ENCODE assay signal across 21 cellular contexts in the genomic region with DNA sequence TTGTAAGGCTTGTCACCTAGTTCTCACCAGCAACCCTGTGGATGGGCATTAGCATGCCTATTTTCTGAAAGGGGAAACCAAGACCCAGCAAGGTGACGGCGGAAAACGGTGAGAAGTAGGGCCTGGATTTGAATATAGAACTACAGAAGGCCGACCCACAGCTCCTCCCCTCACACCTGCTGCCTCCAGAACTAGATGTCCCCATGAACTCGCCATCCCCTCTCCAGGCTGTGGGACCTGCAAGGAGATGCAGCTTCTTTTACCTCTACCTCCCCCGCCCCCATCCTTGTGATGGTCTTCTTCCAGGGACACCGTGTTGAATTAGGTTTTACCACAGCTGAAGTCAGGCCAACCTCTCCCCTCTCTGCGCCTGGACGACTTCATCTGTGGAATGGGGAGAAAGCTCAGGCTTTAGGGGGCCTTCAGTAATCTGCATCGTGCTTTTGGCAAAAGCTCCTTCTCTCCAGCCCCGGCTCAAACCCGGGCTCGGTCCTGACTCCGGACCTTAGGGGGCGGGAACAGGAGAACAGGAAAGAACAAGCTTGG. TPM values are rescaled to one million over a fixed set of nuclear protein-coding genes. Genes with fewer than 3 reads are reported as not detected.
DNase-seq lines count a peak whose midpoint lies in the region; ATAC-seq and TF ChIP-seq lines count a peak whose summit lies in the region.
"Had no signal": no experiment of that assay in that cellular context is flagged by ENCODE, and none has a peak within 500 bp of the region (broad histone marks: within the 10 kb centered on the region; RNA-seq: fewer than 3 reads in every experiment).

No MANE protein-coding gene starts in this region.

- H3K27ac Mint-ChIP-seq in chondrocyte (ENCODE audit: unreplicated experiment) (no peak overlapping the region), mesothelial cell of epicardium (peak overlapping the region; percentile 92)
- H3K27ac Mint-ChIP-seq: activated CD4-positive, alpha-beta T cell treated with anti-CD3 and anti-CD28 coated beads for 36 hours; activated naive CD4-positive, alpha-beta T cell treated with anti-CD3 and anti-CD28 coated beads, Interleukin-2, amount 50 U/mL, for 24 hours; memory B cell; naive thymus-derived CD4-positive, alpha-beta T cell had no signal

- DNase-seq in left ventricle myocardium inferior = no peak
- no peak for DNase-seq in heart right ventricle
- no peak for DNase-seq in chondrocyte (ENCODE audit: low spot score)
- DNase-seq in mesothelial cell of epicardium (ENCODE audit: low spot score in 2 of 2, unreplicated experiment in 2 of 2) = no peak
- no peak for DNase-seq in AG20443 (ENCODE audit: low spot score)
- no peak for DNase-seq in KBM-7
- no peak for DNase-seq in COR-L47 (lab: John Stamatoyannopoulos, UW)
- no peak for DNase-seq in body of pancreas
- DNase-seq: activated CD4-positive, alpha-beta T cell treated with anti-CD3 and anti-CD28 coated beads for 36 hours; colonic mucosa; MM.1S; naive thymus-derived CD4-positive, alpha-beta T cell; NCI-H146; NCI-H774; Right ventricle myocardium superior; stimulated activated CD4-positive, alpha-beta T cell treated with anti-CD3 and anti-CD28 coated beads, Interleukin-4, amount 100 ng/mL, for 4 hours; SW 1271 had no signal

- H3K4me1 ChIP-seq in left ventricle myocardium inferior = peaks cover 19% of the 10 kb centered on the region
- peaks cover 0 to 22% (median 9%) of the 10 kb centered on the region in 9 donors for H3K4me1 ChIP-seq in heart right ventricle
- H3K4me1 ChIP-seq in body of pancreas = peaks cover 27% of the 10 kb centered on the region
- H3K4me1 ChIP-seq: BLaER1, colonic mucosa had no signal

- intact Hi-C loops in left ventricle myocardium inferior (cut with micrococcal nuclease) = no loop called here
- intact Hi-C loops in heart right ventricle (cut with DNase I) = no loop called here
- intact Hi-C loops in body of pancreas (cut with DNase I) = no loop called here

- H3K27me3 Mint-ChIP-seq in chondrocyte (ENCODE audit: low read depth) (peaks cover 59% of the 10 kb centered on the region), mesothelial cell of epicardium (ENCODE audit: low read depth) (peaks cover 3% of the 10 kb centered on the region)

- H3K36me3 ChIP-seq in left ventricle myocardium inferior = no peaks in the 10 kb centered on the region
- H3K36me3 ChIP-seq in heart right ventricle = no peaks in the 10 kb centered on the region
- H3K36me3 ChIP-seq in body of pancreas (replicated peaks in 1 of 2; ENCODE audit: insufficient read depth in 1 of 2, low read depth in 2 of 2) = no peaks in the 10 kb centered on the region
- H3K36me3 ChIP-seq: BLaER1, colonic mucosa had no signal

- peak overlapping the region; percentile 51 for H3K4me3 ChIP-seq in left ventricle myocardium inferior
- H3K4me3 ChIP-seq in heart right ventricle = no peak overlapping the region
- no peak overlapping the region for H3K4me3 ChIP-seq in body of pancreas
- H3K4me3 ChIP-seq: BLaER1, colonic mucosa had no signal

- in situ Hi-C loops in KBM-7 (cut with MboI; ENCODE audit: low pct_unique_long_range_greater_than_20kb, low sequenced_read_pairs) = no loop called here

- H3K9me3 ChIP-seq in left ventricle myocardium inferior (replicated peaks) = no peaks in the 10 kb centered on the region
- no peaks in the 10 kb centered on the region for H3K9me3 ChIP-seq in heart right ventricle
- H3K9me3 ChIP-seq in body of pancreas = no peaks in the 10 kb centered on the region
- H3K9me3 ChIP-seq: colonic mucosa had no signal

- no peak overlapping the region for H3K27ac ChIP-seq in left ventricle myocardium inferior (replicated peaks)
- no peak overlapping the region for H3K27ac ChIP-seq in heart right ventricle
- H3K27ac ChIP-seq in body of pancreas = no peak overlapping the region
- H3K27ac ChIP-seq: BLaER1, colonic mucosa had no signal

- no peak for TF ChIP-seq POLR2A in body of pancreas (IDR thresholded peaks at IDR 0.05)

- ATAC-seq in heart right ventricle = no peak
- ATAC-seq in body of pancreas = no peak
- ATAC-seq: activated CD4-positive, alpha-beta T cell treated with anti-CD3 and anti-CD28 coated beads for 36 hours; naive thymus-derived CD4-positive, alpha-beta T cell had no signal

- H3K27me3 ChIP-seq in left ventricle myocardium inferior (ENCODE audit: low read depth) (peaks cover 100% of the 10 kb centered on the region), heart right ventricle (peaks cover 18 to 100% (median 95%) of the 10 kb centered on the region in 7 donors), body of pancreas (peaks cover 0 to 42% of the 10 kb centered on the region in 2 donors)

- 10 to 14% methylated on average over 15 of the region's 15 CpGs for WGBS in heart right ventricle, 2 donors
- WGBS in body of pancreas, 2 donors = 17 to 18% methylated on average over 15 of the region's 15 CpGs

- H3K4me3 Mint-ChIP-seq in chondrocyte (ENCODE audit: unreplicated experiment) = peak overlapping the region; percentile 45
- H3K4me3 Mint-ChIP-seq in mesothelial cell of epicardium = peak overlapping the region; percentile 52
- H3K4me3 Mint-ChIP-seq: activated CD4-positive, alpha-beta T cell treated with anti-CD3 and anti-CD28 coated beads for 36 hours; activated naive CD4-positive, alpha-beta T cell treated with anti-CD3 and anti-CD28 coated beads, Interleukin-2, amount 50 U/mL, for 24 hours; memory B cell had no signal

- no peaks in the 10 kb centered on the region for H3K36me3 Mint-ChIP-seq in chondrocyte (ENCODE audit: low read depth)
- H3K36me3 Mint-ChIP-seq in mesothelial cell of epicardium = no peaks in the 10 kb centered on the region
- H3K36me3 Mint-ChIP-seq: activated naive CD4-positive, alpha-beta T cell treated with anti-CD3 and anti-CD28 coated beads, Interleukin-2, amount 50 U/mL, for 24 hours; memory B cell had no signal

- H3K9me3 Mint-ChIP-seq in chondrocyte (ENCODE audit: low read depth) = no peaks in the 10 kb centered on the region
- no peaks in the 10 kb centered on the region for H3K9me3 Mint-ChIP-seq in mesothelial cell of epicardium
- H3K9me3 Mint-ChIP-seq: activated naive CD4-positive, alpha-beta T cell treated with anti-CD3 and anti-CD28 coated beads, Interleukin-2, amount 50 U/mL, for 24 hours had no signal

- H3K4me1 Mint-ChIP-seq in chondrocyte (ENCODE audit: low read depth) = peaks cover 16% of the 10 kb centered on the region
- peaks cover 74% of the 10 kb centered on the region for H3K4me1 Mint-ChIP-seq in mesothelial cell of epicardium

- TF ChIP-seq CTCF in left ventricle myocardium inferior (IDR thresholded peaks at IDR 0.05; ENCODE audit: borderline replicate concordance) (no peak), heart right ventricle (IDR thresholded peaks at IDR 0.05) (no peak), chondrocyte (IDR thresholded peaks at IDR 0.05) (no peak), mesothelial cell of epicardium (IDR thresholded peaks at IDR 0.05; ENCODE audit: unreplicated experiment) (no peak), body of pancreas (IDR thresholded peaks at IDR 0.05) (no peak)

RNA-seq across cellular contexts. Expression of gene MSX2, which starts 4.2 kb away (rescaled TPM):
- 2.3 TPM for total RNA-seq in left ventricle myocardium inferior
- 1 to 10 TPM in 9 of 10 donors, under 1 TPM in 1; 0.74 to 2.1 (median 1.5) TPM for total RNA-seq in heart right ventricle
- under 1 TPM; 0.43 to 0.80 TPM for polyA plus RNA-seq in heart right ventricle
- 2.2 to 25.5 TPM (median 2.3 TPM) in 3 replicates for total RNA-seq in chondrocyte
- total RNA-seq in mesothelial cell of epicardium = 83.9 to 86.9 TPM (median 85.2 TPM) in 3 replicates
- total RNA-seq in body of pancreas = not detected
- total RNA-seq: activated CD4-positive, alpha-beta T cell treated with anti-CD3 and anti-CD28 coated beads for 36 hours; naive thymus-derived CD4-positive, alpha-beta T cell; OCI-LY7 had no signal
- polyA plus RNA-seq: naive thymus-derived CD4-positive, alpha-beta T cell had no signal
